22 cellular contexts compared by ENCODE assay signal in the genomic region with DNA sequence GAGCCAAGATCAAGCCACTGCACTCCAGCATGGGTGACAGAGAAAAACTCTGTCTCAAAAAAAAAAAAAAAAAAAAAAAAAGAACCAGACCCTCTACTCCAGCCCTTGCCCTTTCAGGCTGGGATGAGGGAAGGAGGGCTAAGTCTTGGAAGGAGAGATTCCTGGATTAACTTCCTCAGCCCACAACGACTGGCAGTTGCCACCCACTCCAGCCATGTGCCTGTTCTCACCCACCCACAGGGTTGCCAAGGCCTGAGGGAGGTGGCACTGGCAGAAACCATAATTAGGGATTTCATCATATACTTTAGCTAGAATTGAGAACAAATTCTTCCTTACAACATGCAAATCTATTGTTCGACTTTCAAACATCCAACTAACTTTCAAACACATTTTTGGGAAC.
"Had no signal": no experiment of that assay in that cellular context is flagged by ENCODE, and none has a peak within 500 bp of the region (broad histone marks: within the 10 kb centered on the region; RNA-seq: fewer than 3 reads in every experiment).

No MANE protein-coding gene starts in this region.

- H3K36me3 ChIP-seq: esophagus muscularis mucosa, gastrocnemius medialis, left ventricle myocardium inferior, lower lobe of right lung, right atrium auricular region, sigmoid colon, stomach, thyroid gland, uterus had no signal

- H3K9me3 ChIP-seq: esophagus muscularis mucosa, gastrocnemius medialis, left ventricle myocardium inferior, lower lobe of right lung, right atrium auricular region, sigmoid colon, stomach, thyroid gland, uterus had no signal

- H3K27ac ChIP-seq: epithelial cell of prostate, esophagus muscularis mucosa, gastrocnemius medialis, left ventricle myocardium inferior, lower lobe of right lung, right atrium auricular region, stomach, thyroid gland had no signal

- ATAC-seq: effector memory CD8-positive, alpha-beta T cell; gastrocnemius medialis; left cardiac atrium; lower lobe of right lung; stimulated activated naive B cell treated with anti-CD40 and anti-IgM and Interleukin-4, amounts not matched to agents 10 μg/mL and 1 μg/mL and 100 μg/mL, for 72 hours had no signal

- H3K27me3 ChIP-seq: esophagus muscularis mucosa, gastrocnemius medialis, right atrium auricular region, sigmoid colon, thyroid gland, uterus had no signal

- H3K27ac Mint-ChIP-seq: effector memory CD8-positive, alpha-beta T cell; memory B cell; stimulated activated naive B cell treated with anti-CD40 and anti-IgM and Interleukin-4, amounts not matched to agents 10 μg/mL and 1 μg/mL and 100 μg/mL, for 72 hours; type B pancreatic cell had no signal

- H3K4me3 ChIP-seq: esophagus muscularis mucosa, gastrocnemius medialis, left ventricle myocardium inferior, lower lobe of right lung, right atrium auricular region, sigmoid colon, skin epidermis, stomach, thyroid gland, uterus had no signal

- H3K4me1 ChIP-seq: esophagus muscularis mucosa, gastrocnemius medialis, left ventricle myocardium inferior, lower lobe of right lung, right atrium auricular region, sigmoid colon, stomach, thyroid gland had no signal

- DNase-seq: effector memory CD8-positive, alpha-beta T cell; gastrocnemius medialis; left cardiac atrium; left ventricle myocardium inferior; lower lobe of right lung; midbrain; naive B cell; sigmoid colon; stimulated activated CD4-positive, alpha-beta T cell treated with anti-CD3 and anti-CD28 coated beads, Interleukin-2, amount 100 ng/mL, for 24 hours; stimulated activated CD4-positive, alpha-beta T cell treated with anti-CD3 and anti-CD28 coated beads, Interleukin-4, amount 100 ng/mL, for 4 hours; stimulated activated naive B cell treated with anti-CD40 and anti-IgM and Interleukin-4, amounts not matched to agents 10 μg/mL and 1 μg/mL and 100 μg/mL, for 72 hours; stomach; substantia nigra; thyroid gland; uterus had no signal

- H3K4me1 Mint-ChIP-seq: memory B cell, naive B cell had no signal

- H3K4me3 Mint-ChIP-seq: effector memory CD8-positive, alpha-beta T cell; memory B cell; naive B cell; nephron; stimulated activated naive B cell treated with anti-CD40 and anti-IgM and Interleukin-4, amounts not matched to agents 10 μg/mL and 1 μg/mL and 100 μg/mL, for 72 hours; type B pancreatic cell had no signal

- H3K9me3 Mint-ChIP-seq: effector memory CD8-positive, alpha-beta T cell; memory B cell; naive B cell; nephron; stimulated activated naive B cell treated with anti-CD40 and anti-IgM and Interleukin-4, amounts not matched to agents 10 μg/mL and 1 μg/mL and 100 μg/mL, for 72 hours had no signal
